7 cellular contexts compared by ENCODE assay signal in the genomic region with DNA sequence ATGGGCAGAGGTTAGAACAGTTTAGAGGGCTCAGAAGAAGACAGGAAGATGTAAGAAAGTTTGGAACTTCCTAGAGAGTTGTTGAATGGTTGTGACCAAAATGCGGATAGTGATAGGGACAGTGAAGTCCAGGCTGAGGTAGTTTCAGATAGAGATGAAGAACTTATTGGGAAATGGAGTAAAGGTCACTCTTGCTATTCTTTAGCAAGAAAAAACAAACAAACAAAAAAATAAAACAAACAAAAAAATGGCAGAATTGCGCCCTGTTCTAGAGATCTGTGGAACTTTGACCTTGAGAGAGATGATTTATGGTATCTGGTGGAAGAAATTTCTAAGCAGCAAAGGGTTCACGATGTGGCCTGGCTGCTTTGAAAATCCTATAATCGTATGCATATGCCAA.
"Had no signal": no experiment of that assay in that cellular context is flagged by ENCODE, and none has a peak within 500 bp of the region (broad histone marks: within the 10 kb centered on the region; RNA-seq: fewer than 3 reads in every experiment).

No MANE protein-coding gene starts in this region.

- H3K27me3 Mint-ChIP-seq: IgD-negative memory B cell had no signal

- H3K4me3 Mint-ChIP-seq: IgD-negative memory B cell had no signal

- ATAC-seq: K562 had no signal

- H3K27ac ChIP-seq: HL-60 had no signal

- H3K4me1 Mint-ChIP-seq: IgD-negative memory B cell had no signal

- H3K27ac Mint-ChIP-seq: IgD-negative memory B cell had no signal

- DNase-seq: IMR-90, KBM-7, KG1 had no signal

- FAIRE-seq: HTR-8/SVneo, K562 had no signal

- H3K4me3 ChIP-seq: K562 had no signal
